Comparison of ENCODE assay signal across 11 cellular contexts in genomic region chr9:72753261-72753893, GRCh38.
DNase-seq lines count a peak whose midpoint lies in the region; ATAC-seq, FAIRE-seq and TF ChIP-seq lines count a peak whose summit lies in the region.
"Had no signal": no experiment of that assay in that cellular context is flagged by ENCODE, and none has a peak within 500 bp of the region (broad histone marks: within the 10 kb centered on the region; RNA-seq: fewer than 3 reads in every experiment).

No MANE protein-coding gene starts in this region.

- DNase-seq in COLO829 (ENCODE audit: low spot score): peak; percentile 37
- DNase-seq in LNCaP clone FGC (ENCODE audit: low read depth): no peak
- peak; percentile 35 for DNase-seq in dedifferentiated amniotic fluid mesenchymal stem cell (ENCODE audit: extremely low spot score)
- no peak for DNase-seq in activated T-cell treated with anti-CD3 and anti-CD28 coated beads, Interleukin-2, amount 50 U/mL, for 1 hour
- no peak for DNase-seq in activated T-cell treated with anti-CD3 and anti-CD28 coated beads for 4 hours
- DNase-seq in GM12892 (ENCODE audit: insufficient read length): no peak
- DNase-seq: activated B cell treated with CpG ODN at 0.5 μM for 24 hours, H7 had no signal

- TF ChIP-seq POLR2A in GM12892 (IDR thresholded peaks at IDR 0.05; ENCODE audit: low read depth, low read length): no peak

- peak; percentile 48 for TF ChIP-seq CTCF in LNCaP clone FGC (IDR thresholded peaks at IDR 0.05; ENCODE audit: control insufficient read depth, extremely low read depth, insufficient read depth)
- TF ChIP-seq CTCF in nephron (IDR thresholded peaks at IDR 0.05; ENCODE audit: unreplicated experiment in 3 of 3): peak; percentile 29 to 37 (median 35)

- no peaks in the 10 kb centered on the region for H3K36me3 Mint-ChIP-seq in nephron (ENCODE audit: low read depth)

- H3K4me1 Mint-ChIP-seq in nephron: no peaks in the 10 kb centered on the region
- H3K4me1 Mint-ChIP-seq: activated B cell treated with CpG ODN at 0.5 μM for 24 hours had no signal

- H3K27ac Mint-ChIP-seq in nephron: no peak overlapping the region
- H3K27ac Mint-ChIP-seq: activated B cell treated with CpG ODN at 0.5 μM for 24 hours had no signal

- no peaks in the 10 kb centered on the region for H3K9me3 Mint-ChIP-seq in nephron
- H3K9me3 Mint-ChIP-seq: activated B cell treated with CpG ODN at 0.5 μM for 24 hours had no signal

- peaks cover 6% of the 10 kb centered on the region for H3K27me3 Mint-ChIP-seq in nephron (ENCODE audit: low read depth)
- H3K27me3 Mint-ChIP-seq: activated B cell treated with CpG ODN at 0.5 μM for 24 hours had no signal

- no peak overlapping the region for H3K4me3 ChIP-seq in LNCaP clone FGC (ENCODE audit: low read depth, low read length)
- H3K4me3 ChIP-seq: mucosa of descending colon had no signal

- no peak for FAIRE-seq in GM12892 (lab: Jason Lieb, UNC)

- no peak for ATAC-seq in HG02885 (IDR thresholded peaks at IDR 0.05; ENCODE audit: poor library complexity, unreplicated experiment)
- ATAC-seq: mucosa of descending colon had no signal

- H3K4me3 Mint-ChIP-seq in nephron: no peak overlapping the region
- H3K4me3 Mint-ChIP-seq: activated B cell treated with CpG ODN at 0.5 μM for 24 hours had no signal

Comparison
In these comparisons a context has a peak if more than half of its experiments do, and no peak if none do; other contexts are left out.
1. DNase-seq: peak in COLO829 (single experiment) and dedifferentiated amniotic fluid mesenchymal stem cell (single experiment); none in LNCaP clone FGC (single experiment), activated T-cell treated with anti-CD3 and anti-CD28 coated beads, Interleukin-2, amount 50 U/mL, for 1 hour (single experiment), activated T-cell treated with anti-CD3 and anti-CD28 coated beads for 4 hours (single experiment) and GM12892 (single experiment).